Comparison of ENCODE assay signal across 8 cellular contexts in genomic region chr16:47018223-47018891, GRCh38. TPM values are rescaled to one million over a fixed set of nuclear protein-coding genes. Genes with fewer than 3 reads are reported as not detected.
DNase-seq lines count a peak whose midpoint lies in the region; ATAC-seq and TF ChIP-seq lines count a peak whose summit lies in the region.

No MANE protein-coding gene starts in this region.

- H3K9ac ChIP-seq in H9 (ENCODE audit: extremely low read depth, insufficient read length, low read length) (no peak overlapping the region), KMS-11 (no peak overlapping the region)

- H3K27ac ChIP-seq in H9 (ENCODE audit: insufficient read length, low read depth, low read length) (no peak overlapping the region), KMS-11 (no peak overlapping the region), neutrophil (peak overlapping the region; percentile 85), tibial nerve (no peak overlapping the region)

- H3K9me3 Mint-ChIP-seq in H9 (no peaks in the 10 kb centered on the region), T-cell (no peaks in the 10 kb centered on the region)
- H3K9me3 Mint-ChIP-seq in effector memory CD8-positive, alpha-beta T cell = no peaks in the 10 kb centered on the region

- H3K4ac ChIP-seq in H9 (ENCODE audit: low read depth, low read length) = no peak overlapping the region

- H3K4me3 Mint-ChIP-seq in H9 = no peak overlapping the region
- no peak overlapping the region for H3K4me3 Mint-ChIP-seq in T-cell
- no peak overlapping the region for H3K4me3 Mint-ChIP-seq in effector memory CD8-positive, alpha-beta T cell

- H3K27me3 ChIP-seq in H9 (ENCODE audit: insufficient read depth, low read length) (no peaks in the 10 kb centered on the region), KMS-11 (ENCODE audit: insufficient read depth, low read depth) (no peaks in the 10 kb centered on the region), neutrophil (no peaks in the 10 kb centered on the region), tibial nerve (no peaks in the 10 kb centered on the region)

- peaks cover 10 to 11% of the 10 kb centered on the region in 2 experiments for H3K4me1 Mint-ChIP-seq in H9
- H3K4me1 Mint-ChIP-seq in T-cell = peaks cover 17 to 23% (median 18%) of the 10 kb centered on the region in 3 donors
- peaks cover 17 to 19% of the 10 kb centered on the region in 2 donors for H3K4me1 Mint-ChIP-seq in effector memory CD8-positive, alpha-beta T cell (ENCODE audit: low read depth in 2 of 2)

- H2AFZ ChIP-seq in H9 (ENCODE audit: low read length) = no peak overlapping the region
- peak overlapping the region; percentile 6; the same call in 1 of the 2 replicates for H2AFZ ChIP-seq in KMS-11 (ENCODE audit: low read depth)

- no peaks in the 10 kb centered on the region for H3K36me3 Mint-ChIP-seq in H9 (ENCODE audit: insufficient read depth in 1 of 3, low read depth in 3 of 3)
- no peaks in the 10 kb centered on the region for H3K36me3 Mint-ChIP-seq in T-cell
- H3K36me3 Mint-ChIP-seq in effector memory CD8-positive, alpha-beta T cell (ENCODE audit: insufficient read depth) = no peaks in the 10 kb centered on the region

- no peak overlapping the region for H2BK5ac ChIP-seq in H9 (ENCODE audit: insufficient read length, low read length)

- no peaks in the 10 kb centered on the region for H3K79me1 ChIP-seq in H9 (ENCODE audit: insufficient read depth, low read depth, low read length, poor library complexity, severe bottlenecking)

- no peak overlapping the region for H2AK5ac ChIP-seq in H9 (ENCODE audit: insufficient read length, low read length)

- no peaks in the 10 kb centered on the region for H3K79me2 ChIP-seq in H9 (ENCODE audit: insufficient read depth, low read length)
- H3K79me2 ChIP-seq in KMS-11 (ENCODE audit: insufficient read depth, low read depth) = no peaks in the 10 kb centered on the region

- CTCF ChIA-PET in T-cell (lab: Charles Lee) = interaction anchor here in 1 of 2 donors (0.6 kb wide), 1 partner anchor 32 kb away, joined by 5 read pairs; no protein-coding TSS in a partner anchor

- H3K9me3 ChIP-seq in H9 (ENCODE audit: control insufficient read depth, low read depth, low read length) (no peaks in the 10 kb centered on the region), neutrophil (no peaks in the 10 kb centered on the region), tibial nerve (no peaks in the 10 kb centered on the region)

- peak; percentile 74 to 87 (median 84) for ATAC-seq in T-cell (replicated peaks in 1 of 4)
- ATAC-seq in effector memory CD8-positive, alpha-beta T cell (replicated peaks) = peak; percentile 84

- no peak overlapping the region for H4K8ac ChIP-seq in H9 (replicated peaks; ENCODE audit: insufficient read length, low read depth, low read length)

- H4K20me1 ChIP-seq in H9 (ENCODE audit: control insufficient read depth, insufficient read depth, insufficient read length) (no peaks in the 10 kb centered on the region), KMS-11 (ENCODE audit: insufficient read depth) (no peaks in the 10 kb centered on the region)

- no peak overlapping the region for H2BK20ac ChIP-seq in H9 (ENCODE audit: low read depth, low read length, poor library complexity, severe bottlenecking)

- no peak overlapping the region for H3K18ac ChIP-seq in H9 (ENCODE audit: insufficient read length, low read depth, low read length)

- H3K27ac Mint-ChIP-seq in H9 = no peak overlapping the region
- no peak overlapping the region for H3K27ac Mint-ChIP-seq in T-cell
- no peak overlapping the region for H3K27ac Mint-ChIP-seq in effector memory CD8-positive, alpha-beta T cell

- no peak for TF ChIP-seq POLR2A in tibial nerve (IDR thresholded peaks at IDR 0.05)

- H4K91ac ChIP-seq in H9 (ENCODE audit: insufficient read length, low read depth, low read length) = no peak overlapping the region

- no peak overlapping the region for H3K56ac ChIP-seq in H9 (ENCODE audit: insufficient read length, low read depth, low read length)

- peak; percentile 28 for DNase-seq in A172 (ENCODE audit: low spot score)
- peak; percentile 92 for DNase-seq in GM10266 (ENCODE audit: extremely low spot score)
- peak; percentile 62 for DNase-seq in H9
- DNase-seq in T-cell = peak in 25 of 34 experiments; percentile 1 to 39 (median 13)
- peak in 2 of 3 experiments; percentile 25 to 30 for DNase-seq in effector memory CD8-positive, alpha-beta T cell
- no peak for DNase-seq in tibial nerve (ENCODE audit: low spot score in 2 of 2)

- no peak overlapping the region for H3K14ac ChIP-seq in H9 (ENCODE audit: insufficient read depth, low read length)

- H3K4me3 ChIP-seq in KMS-11 (IDR thresholded peaks at IDR 0.05; ENCODE audit: insufficient read depth, low read depth, low read length) (no peak overlapping the region), neutrophil (ENCODE audit: low read depth in 1 of 2, low read length in 1 of 2) (peak overlapping the region in 1 of 2 experiments; percentile 39), tibial nerve (no peak overlapping the region)

- POLR2A ChIA-PET in T-cell (lab: Charles Lee) = no interaction called here

- H2BK120ac ChIP-seq in H9 (ENCODE audit: low read depth, low read length, poor library complexity, severe bottlenecking) = no peak overlapping the region

- WGBS in H9 (ENCODE audit: extremely low coverage, insufficient read length, low lambda C conversion rate) = no CpG with 5 or more reads among the region's 14 CpGs
- WGBS in tibial nerve, 2 donors = 55 to 61% methylated on average over 14 of the region's 14 CpGs

- H3K27me3 Mint-ChIP-seq in H9 (ENCODE audit: low read depth) = no peaks in the 10 kb centered on the region
- no peaks in the 10 kb centered on the region for H3K27me3 Mint-ChIP-seq in T-cell
- peaks cover 0 to 6% of the 10 kb centered on the region in 2 donors for H3K27me3 Mint-ChIP-seq in effector memory CD8-positive, alpha-beta T cell

- no peak for TF ChIP-seq EP300 in tibial nerve (IDR thresholded peaks at IDR 0.05)

- no peak overlapping the region for H3K4me2 ChIP-seq in H9 (ENCODE audit: insufficient read depth, insufficient read length, low read length)
- no peak overlapping the region for H3K4me2 ChIP-seq in KMS-11

- H3K4me1 ChIP-seq in H9 (ENCODE audit: insufficient read depth, low read length) (no peaks in the 10 kb centered on the region), KMS-11 (ENCODE audit: low read depth, poor library complexity, severe bottlenecking) (peaks cover 8% of the 10 kb centered on the region), neutrophil (ENCODE audit: control insufficient read depth in 1 of 2, insufficient read depth in 1 of 2, low read depth in 1 of 2, low read length in 1 of 2) (peaks cover 39 to 48% of the 10 kb centered on the region in 2 experiments), tibial nerve (no peaks in the 10 kb centered on the region)

- H2BK15ac ChIP-seq in H9 (ENCODE audit: low read depth, low read length) = no peak overlapping the region

- TF ChIP-seq CTCF in GM10266 (IDR thresholded peaks at IDR 0.05; ENCODE audit: control insufficient read depth, insufficient read depth, low read depth, missing control alignments) (peak; percentile 72), H9 (conservative IDR thresholded peaks at IDR 0.05) (peak; percentile 63), KMS-11 (conservative IDR thresholded peaks at IDR 0.05; ENCODE audit: low read depth, low read length) (peak; percentile 41; the same call in 1 of the 2 replicates), neutrophil (IDR thresholded peaks at IDR 0.05) (peak; percentile 59), tibial nerve (IDR thresholded peaks at IDR 0.05) (peak in 1 of 5 experiments; percentile 22)

- H3T11ph ChIP-seq in H9 (ENCODE audit: low read length) = no peak overlapping the region

- H3K23me2 ChIP-seq in H9 (ENCODE audit: insufficient read length, low read depth, low read length, poor library complexity, severe bottlenecking) = no peaks in the 10 kb centered on the region

- H3K36me3 ChIP-seq in KMS-11 (ENCODE audit: insufficient read depth) (no peaks in the 10 kb centered on the region), neutrophil (no peaks in the 10 kb centered on the region), tibial nerve (no peaks in the 10 kb centered on the region)

- no peak overlapping the region for H4K5ac ChIP-seq in H9 (ENCODE audit: insufficient read length, low read depth, low read length)

- H3K23ac ChIP-seq in H9 (ENCODE audit: insufficient read length, low read depth, low read length) = no peak overlapping the region

- no peak overlapping the region for H2BK12ac ChIP-seq in H9 (ENCODE audit: insufficient read length, low read depth, low read length)

RNA-seq across cellular contexts. Expression of gene DNAJA2, which starts 44.9 kb away (rescaled TPM):
- 125 and 139 TPM in 2 replicates for total RNA-seq in A172 (2014; rRNA removed; shearing (Covaris generic))
- total RNA-seq in H9 (2021) (102 and 107 TPM in 2 replicates), T-cell (10 to 100 TPM; 60.4 to 75.3 (median 67.4) TPM), tibial nerve (10 to 100 TPM; 27.2 to 48.5 (median 31.7) TPM)

Comparison
In these comparisons a context has a peak if more than half of its experiments do, and no peak if none do; other contexts are left out.
1. DNase-seq: peak in A172 (single experiment), GM10266 (single experiment), H9 (single experiment), T-cell (25 of 34) and effector memory CD8-positive, alpha-beta T cell (2 of 3); none in tibial nerve (0 of 2).